Comparison of ENCODE assay signal across 8 cellular contexts in the genomic region with DNA sequence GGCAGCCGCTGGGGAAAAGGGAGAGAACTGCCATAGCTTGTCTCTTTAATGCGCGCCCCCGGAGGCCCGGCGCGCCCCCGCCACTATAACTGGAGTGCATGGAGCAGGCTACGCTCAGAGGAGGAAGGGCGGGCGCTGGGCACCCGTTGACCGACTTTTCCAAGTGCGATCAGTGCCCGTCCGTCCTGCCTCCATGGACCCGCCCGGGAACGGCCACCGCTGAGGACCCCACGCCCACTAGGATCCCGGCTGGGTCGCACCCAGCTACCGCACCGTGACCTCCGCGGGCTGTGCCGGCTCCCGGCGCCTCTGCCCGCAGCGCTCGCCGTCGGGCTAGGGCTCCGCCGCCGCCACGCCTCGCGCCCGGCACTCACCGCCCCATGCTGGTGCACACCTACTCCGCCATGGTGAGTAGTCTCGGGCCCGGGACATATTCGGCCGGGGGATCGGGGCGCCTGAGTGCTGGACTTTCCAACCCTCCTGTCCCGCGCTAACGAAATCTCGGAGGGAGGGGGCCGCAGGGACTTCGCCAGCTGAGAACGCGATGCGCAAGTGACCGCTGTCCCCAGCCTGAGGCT. TPM values are rescaled to one million over a fixed set of nuclear protein-coding genes. Genes with fewer than 3 reads are reported as not detected.
A peak's percentile ranks its signal among the peaks of the same experiment; 100 is the strongest.
DNase-seq lines count a peak whose midpoint lies in the region; ATAC-seq and TF ChIP-seq lines count a peak whose summit lies in the region.

A gene (plus strand): TSS at position 117 of the 578 bp plus-strand sequence. CDS start 264 bp downstream, at position 381.

- H3K4me1 Mint-ChIP-seq in dendritic cell treated with granulocyte-macrophage colony-stimulating factor and Interleukin-4, amounts not matched to agents 40 ng/mL and 50 ng/mL, for 4 days (ENCODE audit: low read depth): peaks cover 47% of the 10 kb centered on the region

- no peak for TF ChIP-seq POLR2A in suprapubic skin (IDR thresholded peaks at IDR 0.05)

- no peaks in the 10 kb centered on the region for H3K9me3 Mint-ChIP-seq in dendritic cell treated with granulocyte-macrophage colony-stimulating factor and Interleukin-4, amounts not matched to agents 40 ng/mL and 50 ng/mL, for 4 days

- TF ChIP-seq EP300 in suprapubic skin (IDR thresholded peaks at IDR 0.05): no peak

- H3K27ac ChIP-seq in suprapubic skin: no peak within 1 kb of the TSS

- peaks cover 13% of the 10 kb centered on the region for H3K27me3 ChIP-seq in suprapubic skin

- H3K27ac Mint-ChIP-seq in dendritic cell treated with granulocyte-macrophage colony-stimulating factor and Interleukin-4, amounts not matched to agents 40 ng/mL and 50 ng/mL, for 4 days: no peak within 1 kb of the TSS

- ATAC-seq in HG02571 (IDR thresholded peaks at IDR 0.05; ENCODE audit: unreplicated experiment): no peak

- H3K36me3 ChIP-seq in suprapubic skin: no peaks in the 10 kb centered on the region

- WGBS in suprapubic skin: under 1% methylated on average over 19 of the region's 60 CpGs

- H3K4me3 ChIP-seq in suprapubic skin: peak within 1 kb of the TSS; percentile 57

- H3K36me3 Mint-ChIP-seq in dendritic cell treated with granulocyte-macrophage colony-stimulating factor and Interleukin-4, amounts not matched to agents 40 ng/mL and 50 ng/mL, for 4 days (ENCODE audit: low read depth): no peaks in the 10 kb centered on the region

- H3K27me3 Mint-ChIP-seq in dendritic cell treated with granulocyte-macrophage colony-stimulating factor and Interleukin-4, amounts not matched to agents 40 ng/mL and 50 ng/mL, for 4 days: peaks cover 45% of the 10 kb centered on the region

- no peaks in the 10 kb centered on the region for H3K9me3 ChIP-seq in suprapubic skin

- peak within 1 kb of the TSS; percentile 70 for H3K4me3 Mint-ChIP-seq in dendritic cell treated with granulocyte-macrophage colony-stimulating factor and Interleukin-4, amounts not matched to agents 40 ng/mL and 50 ng/mL, for 4 days

- peaks cover 62% of the 10 kb centered on the region for H3K4me1 ChIP-seq in suprapubic skin

- intact Hi-C loops in dendritic cell treated with granulocyte-macrophage colony-stimulating factor and Interleukin-4, amounts not matched to agents 40 ng/mL and 50 ng/mL, for 4 days (cut with micrococcal nuclease): no loop called here

- TF ChIP-seq CTCF in suprapubic skin (IDR thresholded peaks at IDR 0.05): no peak

- peak in 9 of 14 donors; percentile 9 to 53 (median 19) for DNase-seq in C1 segment of cervical spinal cord (lab: John Stamatoyannopoulos, UW)
- peak; percentile 8 for DNase-seq in NCI-H1694 treated with DMSO at 0.1 percent for 48 hours (lab: John Stamatoyannopoulos, UW)
- peak; percentile 12 for DNase-seq in kidney glomerular epithelial cell (lab: John Stamatoyannopoulos, UW)
- DNase-seq in suprapubic skin (ENCODE audit: low spot score in 2 of 2): peak in 1 of 2 donors; percentile 65
- DNase-seq in activated CD4-positive, alpha-beta T cell treated with anti-CD3 and anti-CD28 coated beads for 4 hours: no peak
- DNase-seq in NCI-H2196 (lab: John Stamatoyannopoulos, UW; ENCODE audit: unreplicated experiment): no peak

RNA-seq across cellular contexts. Expression of the gene that starts here (rescaled TPM):
- total RNA-seq in suprapubic skin: 1 to 10 TPM; 3.2 to 9.0 (median 5.2) TPM

Comparison
In these comparisons a context has a peak if more than half of its experiments do, and no peak if none do; other contexts are left out.
1. DNase-seq: peak in C1 segment of cervical spinal cord (9 of 14), NCI-H1694 treated with DMSO at 0.1 percent for 48 hours (single experiment) and kidney glomerular epithelial cell (single experiment); none in activated CD4-positive, alpha-beta T cell treated with anti-CD3 and anti-CD28 coated beads for 4 hours (0 of 2) and NCI-H2196 (single experiment).